ENCODE assay signal across 14 cellular contexts in the genomic region with DNA sequence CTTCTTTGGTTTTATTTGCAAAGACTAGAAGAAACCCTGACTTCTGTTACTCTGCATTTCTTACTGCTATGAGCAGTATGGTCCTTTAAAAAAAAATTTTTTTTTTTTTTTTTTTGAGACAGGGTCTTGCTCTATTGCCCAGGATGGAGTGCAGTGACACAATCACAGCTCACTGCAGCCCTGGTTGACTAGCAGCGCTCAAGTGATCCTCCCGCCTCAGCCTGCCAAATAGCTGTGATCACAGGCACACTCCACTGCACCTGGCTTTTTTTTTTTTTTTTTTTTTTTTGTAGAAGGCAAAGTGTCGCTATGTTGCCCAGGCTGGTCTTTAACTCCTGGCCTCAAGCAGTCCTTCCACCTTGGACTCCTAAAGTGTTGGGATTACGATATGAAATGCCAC.
"Had no signal": no experiment of that assay in that cellular context is flagged by ENCODE, and none has a peak within 500 bp of the region (broad histone marks: within the 10 kb centered on the region; RNA-seq: fewer than 3 reads in every experiment).

No MANE protein-coding gene starts in this region.

- H3K4me3 ChIP-seq: dorsolateral prefrontal cortex, heart right ventricle, right lobe of liver, smooth muscle cell had no signal

- H3K9me3 Mint-ChIP-seq: activated CD8-positive, alpha-beta T cell treated with anti-CD3 and anti-CD28 coated beads for 36 hours; activated naive CD4-positive, alpha-beta T cell treated with anti-CD3 and anti-CD28 coated beads, Interleukin-2, amount 10 ng/mL, durations not matched to agents 7 days and 5 days; neural crest cell had no signal

- H3K36me3 ChIP-seq: right lobe of liver had no signal

- H3K27ac ChIP-seq: dorsolateral prefrontal cortex, heart right ventricle, right lobe of liver had no signal

- H3K4me1 ChIP-seq: heart right ventricle, right lobe of liver had no signal

- H3K9me3 ChIP-seq: right lobe of liver had no signal

- H3K4me2 ChIP-seq: smooth muscle cell had no signal

- H3K4me3 Mint-ChIP-seq: activated CD8-positive, alpha-beta T cell treated with anti-CD3 and anti-CD28 coated beads for 36 hours; activated naive CD4-positive, alpha-beta T cell treated with anti-CD3 and anti-CD28 coated beads, Interleukin-2, amount 10 ng/mL, durations not matched to agents 7 days and 5 days; endodermal cell; neural crest cell; type B pancreatic cell had no signal

- H3K27me3 Mint-ChIP-seq: activated CD8-positive, alpha-beta T cell treated with anti-CD3 and anti-CD28 coated beads for 36 hours; activated naive CD4-positive, alpha-beta T cell treated with anti-CD3 and anti-CD28 coated beads, Interleukin-2, amount 10 ng/mL, durations not matched to agents 7 days and 5 days; type B pancreatic cell had no signal

- H3K27ac Mint-ChIP-seq: activated CD8-positive, alpha-beta T cell treated with anti-CD3 and anti-CD28 coated beads for 36 hours; endodermal cell; type B pancreatic cell had no signal

- H3K27me3 ChIP-seq: dorsolateral prefrontal cortex, heart right ventricle, right lobe of liver had no signal

- H3K4me1 Mint-ChIP-seq: neural crest cell had no signal

- DNase-seq: activated CD4-positive, CD25-positive, alpha-beta regulatory T cell; activated CD8-positive, alpha-beta memory T cell treated with anti-CD3 and anti-CD28 coated beads, Interleukin-2, amount 50 U/mL, for 48 hours; activated naive CD4-positive, alpha-beta T cell treated with anti-CD3 and anti-CD28 coated beads, Interleukin-2, amount 10 ng/mL, durations not matched to agents 7 days and 5 days; amniotic stem cell; dorsolateral prefrontal cortex; endodermal cell; heart right ventricle; right lobe of liver; stimulated activated naive CD8-positive, alpha-beta T cell treated with anti-CD3 and anti-CD28 coated beads, Interleukin-15, Interleukin-2, amounts not matched to agents 100 U/mL and 50 U/mL, for 24 hours; SW 1271 had no signal
